27 cellular contexts compared by ENCODE assay signal in genomic region chr2:169026056-169026455, GRCh38. TPM values are rescaled to one million over a fixed set of nuclear protein-coding genes. Genes with fewer than 3 reads are reported as not detected.
"Had no signal": no experiment of that assay in that cellular context is flagged by ENCODE, and none has a peak within 500 bp of the region (broad histone marks: within the 10 kb centered on the region; RNA-seq: fewer than 3 reads in every experiment).

No MANE protein-coding gene starts in this region.

- H3K4me2 ChIP-seq: hepatocyte had no signal

- H3K36me3 ChIP-seq: gastrocnemius medialis, heart left ventricle, left ventricle myocardium inferior, lower lobe of right lung, neutrophil, right atrium auricular region, sigmoid colon, spleen, tibial artery had no signal

- H3K4me1 ChIP-seq: gastrocnemius medialis, lower lobe of right lung, parathyroid adenoma, right atrium auricular region, sigmoid colon, testis, tibial artery had no signal

- DNase-seq: cortex of kidney; foreskin fibroblast; gastrocnemius medialis; heart left ventricle; left cardiac atrium; left ventricle myocardium inferior; lower lobe of right lung; naive B cell; sigmoid colon; spleen; stimulated activated CD4-positive, alpha-beta T cell treated with anti-CD3 and anti-CD28 coated beads, Interleukin-4, amount 100 ng/mL, for 4 hours; stimulated activated naive CD8-positive, alpha-beta T cell treated with anti-CD3 and anti-CD28 coated beads, Interleukin-15, Interleukin-2, amounts not matched to agents 100 U/mL and 50 U/mL, for 24 hours; substantia nigra; testis; tibial artery had no signal

- H3K79me2 ChIP-seq: hepatocyte, parathyroid adenoma had no signal

- ATAC-seq: esophagus mucosa; heart left ventricle; left cardiac atrium; natural killer cell treated with Interleukin-12 subunit alpha and Interleukin-12 subunit beta and Interleukin-15 and Interleukin-18, amount 100 ng/mL, for 72 hours; stimulated activated memory B cell treated with anti-CD40 and anti-IgM and Interleukin-4, amounts not matched to agents 10 μg/mL and 1 μg/mL and 100 μg/mL, for 72 hours; stimulated activated naive CD8-positive, alpha-beta T cell treated with anti-CD3 and anti-CD28 coated beads, Interleukin-15, Interleukin-2, amounts not matched to agents 100 U/mL and 50 U/mL, for 24 hours had no signal

- H3K27me3 ChIP-seq: gastrocnemius medialis, heart left ventricle, hepatocyte, neutrophil, right atrium auricular region, sigmoid colon, spleen, testis, tibial artery had no signal

- H3K9ac ChIP-seq: parathyroid adenoma had no signal

- H3K9me3 ChIP-seq: gastrocnemius medialis, heart left ventricle, left ventricle myocardium inferior, lower lobe of right lung, neutrophil, right atrium auricular region, sigmoid colon, spleen, testis, tibial artery had no signal

- H3K4me3 ChIP-seq: gastrocnemius medialis, heart left ventricle, hepatocyte, left ventricle myocardium inferior, lower lobe of right lung, right atrium auricular region, sigmoid colon, skin epidermis, spleen, testis, tibial artery had no signal

- H2AFZ ChIP-seq: hepatocyte, parathyroid adenoma had no signal

RNA-seq across cellular contexts. Expression of gene ABCB11, which starts 5.1 kb away (rescaled TPM):
- total RNA-seq: dermis microvascular lymphatic vessel endothelial cell, esophagus mucosa, kidney epithelial cell had no signal

RNA-seq across cellular contexts. Expression of gene DHRS9, which starts 43.3 kb away (rescaled TPM):
- total RNA-seq: dermis microvascular lymphatic vessel endothelial cell; kidney epithelial cell; natural killer cell treated with Interleukin-12 subunit alpha and Interleukin-12 subunit beta and Interleukin-15 and Interleukin-18, amount 100 ng/mL, for 72 hours; neural crest cell; progenitor cell of endocrine pancreas had no signal
